In genomic region chr4:165175879-165176278, GRCh38 we compare ENCODE assay signal across 17 cellular contexts. TPM values are rescaled to one million over a fixed set of nuclear protein-coding genes. Genes with fewer than 3 reads are reported as not detected.
DNase-seq lines count a peak whose midpoint lies in the region; ATAC-seq and TF ChIP-seq lines count a peak whose summit lies in the region.
"Had no signal": no experiment of that assay in that cellular context is flagged by ENCODE, and none has a peak within 500 bp of the region (broad histone marks: within the 10 kb centered on the region; RNA-seq: fewer than 3 reads in every experiment).

No MANE protein-coding gene starts in this region.

- no peak for DNase-seq in HEK293T (ENCODE audit: extremely low spot score)
- peak; percentile 25 for DNase-seq in amniotic epithelial cell (ENCODE audit: low read depth)
- peak; percentile 7 for DNase-seq in fibroblast of pulmonary artery (ENCODE audit: low read depth)
- DNase-seq in renal cortical epithelial cell (ENCODE audit: low read depth), result peak; percentile 51
- no peak for DNase-seq in NCI-H69 (lab: John Stamatoyannopoulos, UW)
- DNase-seq in NCI-H1092 treated with DMSO at 0.1 percent for 48 hours (lab: John Stamatoyannopoulos, UW), result no peak
- no peak for DNase-seq in NCI-H446 treated with DMSO at 0.1 percent for 48 hours (lab: John Stamatoyannopoulos, UW)
- DNase-seq: DMS79 treated with DMSO at 0.1 percent for 48 hours, GF-D8, MV-4-11, NCI-H1436 treated with DMSO at 0.1 percent for 48 hours, NCI-H2081, NCI-H2227 treated with DMSO at 0.1 percent for 48 hours, NCI-H748 treated with DMSO at 0.1 percent for 48 hours, PC-3, SK-N-SH had no signal

- no peak overlapping the region for H3K4me3 ChIP-seq in fibroblast of pulmonary artery (replicated peaks; ENCODE audit: low read depth, low read length)

- CTCF ChIA-PET in HEK293T (lab: Yijun Ruan, JAX), result interaction anchor here (0.5 to 0.8 kb wide), 2 partner anchors 45 to 196 kb away, joined by 3 read pairs; no protein-coding TSS in a partner anchor

- POLR2A ChIA-PET in HEK293T (lab: Yijun Ruan, JAX), result no interaction called here

- no peak for ATAC-seq in GM21360 (IDR thresholded peaks at IDR 0.05; ENCODE audit: unreplicated experiment)
- ATAC-seq: PC-3 had no signal

- TF ChIP-seq CTCF in fibroblast of pulmonary artery (IDR thresholded peaks at IDR 0.05; ENCODE audit: low read length, missing control alignments), result no peak

TF ChIP-seq in HEK293T, 16 proteins besides CTCF, POLR2A, EP300 and RAD21:
- 0 out of 2 replicates have a peak, but pooled peaks have one; percentile 4 for TF ChIP-seq PKNOX1 (IDR thresholded peaks at IDR 0.05)
- TF ChIP-seq SUZ12 (IDR thresholded peaks at IDR 0.05), result no peak
TF ChIP-seq in HEK293T: peak in this region for 1.

RNA-seq across cellular contexts. Expression of gene KLHL2, which starts 31.5 kb away (rescaled TPM):
- 18.8 and 30.9 TPM in 2 replicates for total RNA-seq in renal cortical epithelial cell

Comparison
In these comparisons a context has a peak if more than half of its experiments do, and no peak if none do; other contexts are left out.
1. DNase-seq: peak in amniotic epithelial cell (single experiment), fibroblast of pulmonary artery (single experiment) and renal cortical epithelial cell (single experiment); none in HEK293T (single experiment), NCI-H69 (single experiment), NCI-H1092 treated with DMSO at 0.1 percent for 48 hours (single experiment) and NCI-H446 treated with DMSO at 0.1 percent for 48 hours (single experiment).